ENCODE assay signal across 8 cellular contexts in the genomic region with DNA sequence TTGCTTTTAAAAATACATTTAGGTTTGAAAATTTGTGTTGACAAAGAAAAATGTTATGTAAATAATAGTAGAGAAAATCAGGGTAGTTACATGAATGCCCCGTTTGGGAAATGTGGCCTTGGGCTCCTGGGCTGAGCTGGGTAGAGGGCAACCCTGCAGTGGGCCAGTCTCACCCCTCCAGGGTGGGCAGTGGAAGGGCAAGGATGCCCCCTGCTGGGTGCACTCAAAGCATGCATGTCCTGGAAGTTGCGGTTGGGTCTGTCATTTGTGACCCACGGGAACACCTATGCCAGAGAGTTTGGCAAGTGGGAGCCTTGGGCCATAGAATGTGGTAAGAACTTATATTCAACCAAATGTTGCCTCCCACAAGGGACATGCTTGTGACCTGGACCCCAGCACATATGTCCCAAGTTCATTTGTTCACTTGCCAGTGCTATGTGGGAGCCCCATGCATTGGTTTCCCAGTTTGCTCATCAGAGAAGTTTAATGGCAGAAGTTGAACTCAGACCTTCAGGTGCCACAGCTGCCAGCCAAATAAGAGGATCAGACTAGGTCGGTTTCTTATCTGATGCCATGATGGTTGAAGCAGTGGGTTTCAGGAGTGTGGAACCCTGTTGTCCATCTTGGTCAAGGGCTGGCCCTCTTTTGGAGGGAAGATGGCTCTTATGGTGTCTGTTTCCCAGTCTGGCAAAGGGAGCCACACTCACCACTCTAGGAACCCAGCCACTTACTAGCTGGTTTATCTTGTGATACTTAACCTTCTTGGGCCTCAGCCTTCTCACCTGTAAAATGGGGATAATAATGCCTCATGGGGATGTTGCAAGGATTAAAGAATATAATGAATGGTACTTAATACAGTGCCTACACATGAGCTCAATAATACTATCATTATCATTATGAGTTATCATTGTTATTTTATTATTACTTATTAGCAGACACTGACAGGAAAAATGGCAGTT. TPM values are rescaled to one million over a fixed set of nuclear protein-coding genes. Genes with fewer than 3 reads are reported as not detected.
DNase-seq lines count a peak whose midpoint lies in the region; ATAC-seq and TF ChIP-seq lines count a peak whose summit lies in the region.

No MANE protein-coding gene starts in this region.

- H3K9me3 ChIP-seq in upper lobe of left lung = no peaks in the 10 kb centered on the region

- DNase-seq in EL = peak; percentile 32
- DNase-seq in LNCaP clone FGC (ENCODE audit: low read depth) = no peak
- peak; percentile 32 for DNase-seq in activated CD4-positive, alpha-beta T cell treated with anti-CD3 and anti-CD28 coated beads for 1 hour
- peak; percentile 39 for DNase-seq in effector CD4-positive, alpha-beta T cell
- DNase-seq in naive B cell = peak; percentile 48
- peak in 1 of 2 donors; percentile 74 for DNase-seq in upper lobe of left lung

- H3K4me1 Mint-ChIP-seq in naive B cell = peaks cover 35 to 44% (median 37%) of the 10 kb centered on the region in 3 donors

- H3K4me3 ChIP-seq in LNCaP clone FGC (ENCODE audit: low read depth, low read length) = no peak overlapping the region
- no peak overlapping the region for H3K4me3 ChIP-seq in upper lobe of left lung

- TF ChIP-seq CTCF in LNCaP clone FGC (IDR thresholded peaks at IDR 0.05; ENCODE audit: control insufficient read depth, extremely low read depth, insufficient read depth) (peak; percentile 83), upper lobe of left lung (IDR thresholded peaks at IDR 0.05) (peak; percentile 47 to 80 (median 64))

- H3K9me3 Mint-ChIP-seq in naive B cell = no peaks in the 10 kb centered on the region

- no peaks in the 10 kb centered on the region for H3K36me3 Mint-ChIP-seq in naive B cell

- TF ChIP-seq EP300 in upper lobe of left lung (IDR thresholded peaks at IDR 0.05) = no peak

- H3K27me3 Mint-ChIP-seq in naive B cell = peaks cover 0 to 10% (median 0%) of the 10 kb centered on the region in 3 donors

- 29 to 35% methylated on average over 4 of the region's 4 CpGs for WGBS in upper lobe of left lung, 2 donors

- H3K4me1 ChIP-seq in upper lobe of left lung = peaks cover 20 to 38% (median 28%) of the 10 kb centered on the region in 4 donors

- H3K4me3 Mint-ChIP-seq in naive B cell = peak overlapping the region; percentile 73 to 97 (median 93)

- H3K27me3 ChIP-seq in upper lobe of left lung = no peaks in the 10 kb centered on the region

- H3K27ac Mint-ChIP-seq in naive B cell = peak overlapping the region in 4 of 6 donors; percentile 27 to 92 (median 75)

- TF ChIP-seq POLR2A in upper lobe of left lung (IDR thresholded peaks at IDR 0.05) = no peak

- peak; percentile 26 to 27 for ATAC-seq in naive B cell (ENCODE audit: low read depth in 2 of 2)
- peak in 1 of 2 donors; percentile 65 for ATAC-seq in upper lobe of left lung (ENCODE audit: low FRiP score in 2 of 2)
- ATAC-seq in HG03354 (IDR thresholded peaks at IDR 0.05; ENCODE audit: poor library complexity, severe bottlenecking, unreplicated experiment) = no peak
- no peak for ATAC-seq in HG03342 (IDR thresholded peaks at IDR 0.05; ENCODE audit: unreplicated experiment)

- H3K36me3 ChIP-seq in upper lobe of left lung = no peaks in the 10 kb centered on the region

- no peak overlapping the region for H3K27ac ChIP-seq in upper lobe of left lung

RNA-seq across cellular contexts. Expression of a gene that starts 2.5 kb away (rescaled TPM):
- 10 to 100 TPM; 11.4 to 22.6 (median 15.9) TPM for polyA plus RNA-seq in naive B cell (ENCODE audit: low read depth in 6 of 6)
- total RNA-seq in upper lobe of left lung = 100 to 1,000 TPM in 2 of 6 donors, 10 to 100 TPM in 4; 26.9 to 170 (median 85.7) TPM

RNA-seq across cellular contexts. Expression of a gene that starts 13.2 kb away (rescaled TPM):
- 1 to 10 TPM in 4 of 6 donors, under 1 TPM in 2; 0.32 to 3.4 (median 1.4) TPM for polyA plus RNA-seq in naive B cell (ENCODE audit: low read depth in 6 of 6)
- total RNA-seq in upper lobe of left lung = 10 to 100 TPM; 15.7 to 36.2 (median 25.6) TPM

RNA-seq across cellular contexts. Expression of a gene that starts 27.4 kb away (rescaled TPM):
- polyA plus RNA-seq in naive B cell (ENCODE audit: low read depth in 6 of 6) = under 1 TPM in 1 of 6 donors, not detected in 5; 0.29 TPM
- total RNA-seq in upper lobe of left lung = 1 to 10 TPM in 1 of 6 donors, not detected in 5; 5.2 TPM

RNA-seq across cellular contexts. Expression of a gene that starts 30.5 kb away (rescaled TPM):
- under 1 TPM in 2 of 6 donors, not detected in 4; 0.25 to 0.40 TPM for polyA plus RNA-seq in naive B cell (ENCODE audit: low read depth in 6 of 6)
- total RNA-seq in upper lobe of left lung = 100 to 1,000 TPM in 1 of 6 donors, 10 to 100 TPM in 5; 15.5 to 140 (median 68.1) TPM

RNA-seq across cellular contexts. Expression of a gene that starts 40.6 kb away (rescaled TPM):
- not detected for polyA plus RNA-seq in naive B cell (ENCODE audit: low read depth in 6 of 6)
- total RNA-seq in upper lobe of left lung = under 1 TPM in 1 of 6 donors, not detected in 5; 0.67 TPM

Comparison
In these comparisons a context has a peak if more than half of its experiments do, and no peak if none do; other contexts are left out.
1. ATAC-seq: peak in naive B cell (2 of 2); none in HG03354 (single experiment) and HG03342 (single experiment).